Comparison of ENCODE assay signal across 1 cellular context in genomic region chr15:43794269-43795037, GRCh38.
TF ChIP-seq lines count a peak whose summit lies in the region.

No MANE protein-coding gene starts in this region.

TF ChIP-seq in HepG2, 621 proteins besides CTCF, POLR2A, EP300 and RAD21:
- TF ChIP-seq POLR2G (IDR thresholded peaks at IDR 0.05; ENCODE audit: low read depth, low read length) (0 out of 2 replicates have a peak, but pooled peaks have one; percentile 8), ISL2 (CRISPR knock-in tag; IDR thresholded peaks at IDR 0.05) (no peak), MIER2 (CRISPR knock-in tag; IDR thresholded peaks at IDR 0.05) (peak; percentile 68; the same call in 1 of the 2 replicates), REST (IDR thresholded peaks at IDR 0.05; ENCODE audit: borderline replicate concordance in 1 of 2, low read depth in 1 of 2, low read length in 2 of 2) (peak; percentile 1 to 83)
